Comparison of ENCODE assay signal across 14 cellular contexts in the genomic region with DNA sequence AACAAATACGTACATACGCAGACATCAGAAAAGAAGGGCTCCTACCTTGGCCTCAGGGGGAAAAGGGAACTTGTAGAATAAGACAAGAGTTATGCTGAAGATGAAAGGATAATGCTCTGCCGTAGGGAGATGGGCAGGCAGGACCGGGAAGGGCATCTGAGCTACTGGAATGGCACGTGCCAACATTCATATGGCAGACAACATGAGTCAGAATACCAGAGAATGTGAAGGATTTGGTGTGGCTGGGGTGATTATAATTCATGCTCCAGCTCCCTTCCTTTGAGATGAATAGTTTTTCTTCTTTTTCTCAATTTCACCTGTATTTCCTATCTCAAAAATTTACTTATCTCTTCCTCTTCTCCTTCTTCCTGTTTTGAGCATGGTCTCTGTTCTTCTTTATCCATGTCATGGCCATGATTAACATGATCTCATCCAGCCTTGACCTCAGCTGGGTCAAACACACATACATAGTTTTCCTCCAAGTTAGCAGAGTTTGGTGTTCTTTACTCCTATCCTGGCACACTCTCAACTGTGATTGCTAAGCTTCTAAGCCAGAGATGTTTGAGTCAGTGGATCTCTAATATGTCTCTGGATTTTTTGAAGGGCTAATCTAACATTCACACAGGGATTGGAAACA.
DNase-seq lines count a peak whose midpoint lies in the region; ATAC-seq and TF ChIP-seq lines count a peak whose summit lies in the region.
"Had no signal": no experiment of that assay in that cellular context is flagged by ENCODE, and none has a peak within 500 bp of the region (broad histone marks: within the 10 kb centered on the region; RNA-seq: fewer than 3 reads in every experiment).

No MANE protein-coding gene starts in this region.

- no peak overlapping the region for H4K91ac ChIP-seq in trophoblast cell (ENCODE audit: low read depth, low read length)

- H3K4me1 Mint-ChIP-seq in T-cell, result peaks cover 93 to 98% (median 94%) of the 10 kb centered on the region in 3 donors

- no peaks in the 10 kb centered on the region for H3K27me3 ChIP-seq in fibroblast of lung (ENCODE audit: control insufficient read depth, insufficient read depth, low read length)
- H3K27me3 ChIP-seq in trophoblast cell (ENCODE audit: insufficient read depth, low read length), result no peaks in the 10 kb centered on the region

- peaks cover 17% of the 10 kb centered on the region for H3K36me3 Mint-ChIP-seq in T-cell
- H3K36me3 Mint-ChIP-seq: mesothelial cell of epicardium had no signal

- H2AFZ ChIP-seq in fibroblast of lung (ENCODE audit: low read length) (no peak overlapping the region), trophoblast cell (ENCODE audit: insufficient read depth, low read length, poor library complexity) (no peak overlapping the region)

- no peak overlapping the region for H3K9ac ChIP-seq in fibroblast of lung (ENCODE audit: insufficient read depth, low read length)
- H3K9ac ChIP-seq in trophoblast cell (ENCODE audit: low read length), result no peak overlapping the region

- no peak overlapping the region for H3K18ac ChIP-seq in trophoblast cell (ENCODE audit: low read length)

- no peaks in the 10 kb centered on the region for H3K36me3 ChIP-seq in fibroblast of lung (ENCODE audit: control insufficient read depth, insufficient read depth, low read length)
- H3K36me3 ChIP-seq in trophoblast cell (ENCODE audit: control insufficient read depth in 1 of 2, insufficient read depth in 2 of 2, low read length in 2 of 2), result no peaks in the 10 kb centered on the region

- peaks cover 12% of the 10 kb centered on the region for H3K4me1 ChIP-seq in fibroblast of lung (ENCODE audit: control insufficient read depth, extremely low read depth, insufficient read depth, low read length)
- peaks cover 3% of the 10 kb centered on the region in 2 experiments for H3K4me1 ChIP-seq in trophoblast cell (ENCODE audit: control insufficient read depth in 1 of 2, insufficient read depth in 2 of 2, low read length in 2 of 2)

- H3K79me2 ChIP-seq in fibroblast of lung (ENCODE audit: control insufficient read depth, insufficient read depth, low read length) (peaks cover 16% of the 10 kb centered on the region), trophoblast cell (ENCODE audit: control insufficient read depth, insufficient read depth, low read length, poor library complexity) (no peaks in the 10 kb centered on the region)

- H3K27me3 Mint-ChIP-seq in T-cell, result no peaks in the 10 kb centered on the region

- H3K23ac ChIP-seq in trophoblast cell (ENCODE audit: low read length), result no peak overlapping the region

- no peak overlapping the region for H4K12ac ChIP-seq in trophoblast cell (ENCODE audit: low read depth, low read length)

- no peak overlapping the region for H2BK5ac ChIP-seq in trophoblast cell (ENCODE audit: low read depth, low read length, poor library complexity)

- no peaks in the 10 kb centered on the region for H4K20me1 ChIP-seq in fibroblast of lung (ENCODE audit: control insufficient read depth, extremely low read depth, insufficient read depth, low read length)

- H3K27ac Mint-ChIP-seq in T-cell, result peak overlapping the region; percentile 80 to 86
- H3K27ac Mint-ChIP-seq: mesothelial cell of epicardium had no signal

- H3K4ac ChIP-seq in trophoblast cell (ENCODE audit: low read depth, low read length), result no peak overlapping the region

- no peaks in the 10 kb centered on the region for H3K79me1 ChIP-seq in trophoblast cell (ENCODE audit: low read length)

- no CpG with 5 or more reads among the region's 5 CpGs for WGBS in trophoblast cell (ENCODE audit: extremely low coverage, insufficient coverage, insufficient read length)

- DNase-seq in EH (ENCODE audit: low read depth) (peak; percentile 69), T-cell (no peak), fibroblast of lung (ENCODE audit: low read depth in 2 of 2) (peak; percentile 67 to 71), trophoblast cell (peak; percentile 21 to 23), glomerular visceral epithelial cell (ENCODE audit: extremely low spot score) (no peak)
- DNase-seq in central memory CD4-positive, alpha-beta T cell, result no peak
- DNase-seq: Calu3; effector CD4-positive, alpha-beta T cell; H7; NCI-H146; stimulated activated CD4-positive, alpha-beta T cell treated with anti-CD3 and anti-CD28 coated beads, Interleukin-4, amount 100 ng/mL, for 4 hours had no signal

- POLR2A ChIA-PET in T-cell (lab: Charles Lee), result interaction anchor here in 1 of 2 donors (0.6 to 1.2 kb wide), 3 partner anchors 10 to 19 kb away, joined by 3 read pairs; no protein-coding TSS in a partner anchor

- H3K14ac ChIP-seq in trophoblast cell (ENCODE audit: low read length), result no peak overlapping the region

- no peak overlapping the region for H2BK120ac ChIP-seq in trophoblast cell (ENCODE audit: insufficient read depth, low read length, poor library complexity)

- H3K9me3 ChIP-seq in fibroblast of lung (ENCODE audit: control insufficient read depth, insufficient read depth, low read depth, low read length) (no peaks in the 10 kb centered on the region), trophoblast cell (ENCODE audit: insufficient read depth, low read depth, low read length) (no peaks in the 10 kb centered on the region)

- no peak overlapping the region for H2BK12ac ChIP-seq in trophoblast cell (ENCODE audit: low read length)

- H3K4me2 ChIP-seq in fibroblast of lung (ENCODE audit: extremely low read depth, insufficient read depth, low read length), result no peak overlapping the region
- no peak overlapping the region for H3K4me2 ChIP-seq in trophoblast cell (ENCODE audit: low read length)

- CTCF ChIA-PET in T-cell (lab: Charles Lee), result interaction anchor here in 1 of 2 donors (0.8 kb wide), 1 partner anchor 153 kb away, joined by 5 read pairs; no protein-coding TSS in a partner anchor

- no peak overlapping the region for H3K4me3 ChIP-seq in fibroblast of lung (replicated peaks in 1 of 4; ENCODE audit: control extremely low read depth in 1 of 4, insufficient read depth in 1 of 4, low read depth in 3 of 4, low read length in 4 of 4)
- H3K4me3 ChIP-seq in trophoblast cell (ENCODE audit: low read depth, low read length), result no peak overlapping the region

- peak overlapping the region in 1 of 3 donors; percentile 0 for H3K4me3 Mint-ChIP-seq in T-cell
- H3K4me3 Mint-ChIP-seq: mesothelial cell of epicardium had no signal

- no peak overlapping the region for H4K8ac ChIP-seq in trophoblast cell (ENCODE audit: low read depth, low read length)

- no peaks in the 10 kb centered on the region for H3K9me3 Mint-ChIP-seq in T-cell
- H3K9me3 Mint-ChIP-seq: mesothelial cell of epicardium had no signal

- TF ChIP-seq CTCF in fibroblast of lung (conservative IDR thresholded peaks at IDR 0.05 in 1 of 2, IDR thresholded peaks at IDR 0.05 in 1 of 2; ENCODE audit: low read depth in 1 of 2, low read length in 2 of 2), result no peak

- H2AK5ac ChIP-seq in trophoblast cell (ENCODE audit: low read length), result no peak overlapping the region

- ATAC-seq in T-cell (replicated peaks in 1 of 4) (no peak), GM19455 (IDR thresholded peaks at IDR 0.05; ENCODE audit: unreplicated experiment) (no peak), HG03565 (IDR thresholded peaks at IDR 0.05; ENCODE audit: unreplicated experiment) (no peak)

- H3K27ac ChIP-seq in fibroblast of lung (ENCODE audit: insufficient read depth, low read length) (no peak overlapping the region), trophoblast cell (ENCODE audit: low read depth, low read length) (no peak overlapping the region)

Comparison
In these comparisons a context has a peak if more than half of its experiments do, and no peak if none do; other contexts are left out.
1. DNase-seq: peak in EH (single experiment), fibroblast of lung (2 of 2) and trophoblast cell (2 of 2); none in T-cell (0 of 34), glomerular visceral epithelial cell (single experiment) and central memory CD4-positive, alpha-beta T cell (single experiment).